Comparison of ENCODE assay signal across 21 cellular contexts in genomic region chr9:14863402-14863801, GRCh38. TPM values are rescaled to one million over a fixed set of nuclear protein-coding genes. Genes with fewer than 3 reads are reported as not detected.
DNase-seq lines count a peak whose midpoint lies in the region; ATAC-seq and TF ChIP-seq lines count a peak whose summit lies in the region.
"Had no signal": no experiment of that assay in that cellular context is flagged by ENCODE, and none has a peak within 500 bp of the region (broad histone marks: within the 10 kb centered on the region; RNA-seq: fewer than 3 reads in every experiment).

No MANE protein-coding gene starts in this region.

- no peaks in the 10 kb centered on the region for H3K27me3 ChIP-seq in sigmoid colon
- H3K27me3 ChIP-seq: BE2C, Peyer's patch had no signal

- H3K27ac ChIP-seq in sigmoid colon = peak overlapping the region in 3 of 4 donors; percentile 11 to 88 (median 79)
- H3K27ac ChIP-seq: A549, HL-60, Peyer's patch had no signal

- H3K4me3 Mint-ChIP-seq in HFFc6 = no peak overlapping the region

- peaks cover 0 to 40% (median 35%) of the 10 kb centered on the region in 4 donors for H3K4me1 ChIP-seq in sigmoid colon
- H3K4me1 ChIP-seq: A549, BE2C, Peyer's patch had no signal

- H3K36me3 ChIP-seq in sigmoid colon = peaks cover 0 to 8% (median 0%) of the 10 kb centered on the region in 4 donors
- H3K36me3 ChIP-seq: BE2C had no signal

- H3K27me3 Mint-ChIP-seq in HFFc6 (ENCODE audit: insufficient read depth) = no peaks in the 10 kb centered on the region; the same call in 1 of the 2 replicates

- DNase-seq in GM03348 (ENCODE audit: low spot score) = peak; percentile 12
- DNase-seq in HFFc6 = no peak
- peak; percentile 5 for DNase-seq in fibroblast of gingiva (ENCODE audit: low read depth)
- no peak for DNase-seq in sigmoid colon
- DNase-seq in T-helper 9 cell = no peak
- no peak for DNase-seq in SK-N-DZ (ENCODE audit: low spot score)
- no peak for DNase-seq in NK-92 treated with Interleukin-12 subunit alpha and Interleukin-12 subunit beta, amount 100 ng/mL, for 24 hours (lab: John Stamatoyannopoulos, UW)
- DNase-seq: BE2C, DMS79 treated with DMSO at 0.1 percent for 48 hours, H7, NCI-H1105, NCI-H146, NCI-H2029 treated with DMSO at 0.1 percent for 48 hours, NCI-H345, NCI-H524, NCI-H82, Peyer's patch had no signal

- H3K4me3 ChIP-seq in sigmoid colon = no peak overlapping the region
- H3K4me3 ChIP-seq: A549, Peyer's patch had no signal

- no peaks in the 10 kb centered on the region for H3K4me1 Mint-ChIP-seq in HFFc6 (ENCODE audit: low read depth)

- TF ChIP-seq EP300 in sigmoid colon (IDR thresholded peaks at IDR 0.05) = no peak

- H3K27ac Mint-ChIP-seq in HFFc6 = no peak overlapping the region

- TF ChIP-seq POLR2A in sigmoid colon (IDR thresholded peaks at IDR 0.05) = no peak

- TF ChIP-seq CTCF in HFFc6 (IDR thresholded peaks at IDR 0.05) (peak; percentile 9; the same call in 1 of the 2 replicates), sigmoid colon (IDR thresholded peaks at IDR 0.05) (no peak)

- no peaks in the 10 kb centered on the region for H3K36me3 Mint-ChIP-seq in HFFc6 (ENCODE audit: low read depth)

- 96% methylated on average over 3 of the region's 3 CpGs for WGBS in sigmoid colon, 2 donors

- no peaks in the 10 kb centered on the region; the same call in 1 of the 2 replicates for H3K9me3 Mint-ChIP-seq in HFFc6

- no peak for ATAC-seq in GM18907 (IDR thresholded peaks at IDR 0.05; ENCODE audit: unreplicated experiment)
- ATAC-seq: A549 had no signal

- intact Hi-C loops in sigmoid colon (cut with DNase I) = loop anchor here (2.0 to 10.0 kb wide), 2 partner anchors 131 to 269 kb away; no protein-coding TSS in a partner anchor

- no peaks in the 10 kb centered on the region for H3K9me3 ChIP-seq in sigmoid colon
- H3K9me3 ChIP-seq: A549, BE2C, Peyer's patch had no signal

RNA-seq across cellular contexts. Expression of gene FREM1, which starts 46.8 kb away (rescaled TPM):
- under 1 TPM in 4 of 6 experiments, not detected in 2; 0.03 to 0.16 (median 0.06) TPM for total RNA-seq in HFFc6 (2021; fragmentation: NEBNext Ultra II Directional; extraction: Animal tissue kit (Norgen Biotek cat#: 25700))
- 10 to 100 TPM; 10.6 to 45.1 (median 16.6) TPM for total RNA-seq in sigmoid colon
- polyA plus RNA-seq in sigmoid colon = 1 to 10 TPM in 1 of 3 donors, under 1 TPM in 1, not detected in 1; 0.96 to 1.2 TPM
- polyA plus RNA-seq in SK-N-DZ (2014; cell fraction: cytosol; rRNA removed) = 0.23 and 0.30 TPM in 2 replicates
- 0.35 and 0.97 TPM in 2 replicates for polyA plus RNA-seq in SK-N-DZ (2014; cell fraction: nucleus; rRNA removed)
- total RNA-seq: OCI-LY7 had no signal
- polyA plus RNA-seq: A549 had no signal

Comparison
In these comparisons a context has a peak if more than half of its experiments do, and no peak if none do; other contexts are left out.
1. DNase-seq: peak in GM03348 (single experiment) and fibroblast of gingiva (single experiment); none in HFFc6 (single experiment), sigmoid colon (single experiment), T-helper 9 cell (single experiment), SK-N-DZ (single experiment) and NK-92 treated with Interleukin-12 subunit alpha and Interleukin-12 subunit beta, amount 100 ng/mL, for 24 hours (single experiment).
2. RNA of gene FREM1, which starts 46.8 kb away (total RNA-seq): 10.6 to 45.1 TPM in sigmoid colon; 0.03 to 0.16 TPM in HFFc6; every median in the first group is over 4 times any median in the second.